8 cellular contexts compared by ENCODE assay signal in genomic region chr3:40452876-40453730, GRCh38. TPM values are rescaled to one million over a fixed set of nuclear protein-coding genes. Genes with fewer than 3 reads are reported as not detected.
DNase-seq lines count a peak whose midpoint lies in the region; ATAC-seq, FAIRE-seq and TF ChIP-seq lines count a peak whose summit lies in the region.

No MANE protein-coding gene starts in this region.

- no peaks in the 10 kb centered on the region for H3K9me3 Mint-ChIP-seq in chondrocyte (ENCODE audit: low read depth)

- peak overlapping the region; percentile 99 for H2AFZ ChIP-seq in keratinocyte (ENCODE audit: control insufficient read depth, low read length)

- H3K27ac ChIP-seq in keratinocyte (ENCODE audit: control insufficient read depth, insufficient read depth, low read length), result peak overlapping the region; percentile 91

- peaks cover 5% of the 10 kb centered on the region for H3K36me3 Mint-ChIP-seq in chondrocyte (ENCODE audit: low read depth)

- H3K36me3 ChIP-seq in keratinocyte (ENCODE audit: control insufficient read depth in 2 of 2, extremely low read depth in 1 of 2, insufficient read depth in 2 of 2, low read length in 2 of 2), result peaks cover under 1 to 3% of the 10 kb centered on the region in 2 experiments

- DNase-seq in Ammon's horn (ENCODE audit: low spot score) (peak; percentile 99), NCI-H460 (ENCODE audit: extremely low read depth, low read depth) (peak; percentile 95), chondrocyte (ENCODE audit: low spot score) (peak; percentile 99), keratinocyte (ENCODE audit: low read depth, low spot score) (peak; percentile 95)
- DNase-seq in activated CD4-positive, alpha-beta T cell treated with anti-CD3 and anti-CD28 coated beads for 1 hour, result peak; percentile 91
- peak; percentile 90 to 94 (median 92) for DNase-seq in stimulated activated CD4-positive, alpha-beta T cell treated with anti-CD3 and anti-CD28 coated beads, Interleukin-12 subunit alpha, Interleukin-12 subunit beta, amount 100 ng/mL, for 48 hours (ENCODE audit: low read depth in 2 of 3, low spot score in 1 of 3)

- dilution Hi-C loops in keratinocyte (cut with MboI; ENCODE audit: extremely low pct_ligation_motif_present, low sequenced_read_pairs), result no loop called here

- H3K27me3 ChIP-seq in keratinocyte (ENCODE audit: control insufficient read depth, extremely low read depth, insufficient read depth, low read length), result no peaks in the 10 kb centered on the region

- peak; percentile 86 for FAIRE-seq in keratinocyte (lab: Jason Lieb, UNC)

- ATAC-seq in HG03432 (IDR thresholded peaks at IDR 0.05; ENCODE audit: unreplicated experiment), result peak; percentile 95

- peaks cover 36% of the 10 kb centered on the region for H3K4me1 Mint-ChIP-seq in chondrocyte (ENCODE audit: low read depth)

- peaks cover 10% of the 10 kb centered on the region for H3K79me2 ChIP-seq in keratinocyte (ENCODE audit: control insufficient read depth, insufficient read depth, low read length)

- no peaks in the 10 kb centered on the region for H4K20me1 ChIP-seq in keratinocyte (ENCODE audit: control insufficient read depth, extremely low read depth, insufficient read depth, low read length)

- peaks cover 19% of the 10 kb centered on the region for H3K4me1 ChIP-seq in keratinocyte (ENCODE audit: control insufficient read depth, extremely low read depth, insufficient read depth, low read length)

- H3K9me3 ChIP-seq in keratinocyte (ENCODE audit: control insufficient read depth, low read depth, low read length), result no peaks in the 10 kb centered on the region

- TF ChIP-seq CTCF in chondrocyte (IDR thresholded peaks at IDR 0.05) (peak; percentile 10), keratinocyte (optimal IDR thresholded peaks at IDR 0.05 in 1 of 3, IDR thresholded peaks at IDR 0.05 in 1 of 3, conservative IDR thresholded peaks at IDR 0.05 in 1 of 3; ENCODE audit: extremely low read depth in 1 of 3, insufficient read depth in 2 of 3, low read length in 3 of 3) (peak in 1 of 3 experiments; percentile 27)

- H3K4me3 ChIP-seq in keratinocyte (ENCODE audit: control insufficient read depth in 2 of 3, extremely low read depth in 1 of 3, insufficient read depth in 2 of 3, low read depth in 1 of 3, low read length in 3 of 3), result peak overlapping the region; percentile 74 to 87 (median 80)

- peak overlapping the region; percentile 99 for H3K27ac Mint-ChIP-seq in chondrocyte (ENCODE audit: unreplicated experiment)

- H3K4me2 ChIP-seq in keratinocyte (ENCODE audit: control insufficient read depth, extremely low read depth, insufficient read depth, low read depth, low read length), result peak overlapping the region; percentile 96

- H3K9ac ChIP-seq in keratinocyte (ENCODE audit: control insufficient read depth, extremely low read depth, insufficient read depth, low read length), result peak overlapping the region; percentile 93

- H3K4me3 Mint-ChIP-seq in chondrocyte (ENCODE audit: unreplicated experiment), result peak overlapping the region; percentile 97

- H3K27me3 Mint-ChIP-seq in chondrocyte (ENCODE audit: low read depth), result no peaks in the 10 kb centered on the region

- no peaks in the 10 kb centered on the region for H3K9me1 ChIP-seq in keratinocyte (ENCODE audit: control insufficient read depth, extremely low read depth, insufficient read depth, low read length)

- peak; percentile 81 for TF ChIP-seq POLR2A in GM19193 (IDR thresholded peaks at IDR 0.05; ENCODE audit: extremely low read depth, insufficient read depth, insufficient read length)

RNA-seq across cellular contexts. Expression of gene RPL14, which starts 4.0 kb away (rescaled TPM):
- total RNA-seq in NCI-H460 (2014; rRNA removed; shearing (Covaris generic)), result 1,156 and 1,178 TPM in 2 replicates
- 444 and 619 TPM in 2 replicates for polyA plus RNA-seq in NCI-H460 (2014; cell fraction: nucleus; rRNA removed)
- total RNA-seq in chondrocyte, result 1,107 to 1,188 TPM (median 1,159 TPM) in 3 replicates
- polyA plus RNA-seq in keratinocyte, result 473 to 787 TPM (median 585 TPM) in 3 replicates
- polyA plus RNA-seq in keratinocyte (2011; ENCODE audit: low read depth), result 2,042 TPM
- 510 and 664 TPM in 2 replicates for polyA plus RNA-seq in keratinocyte (2011; cell fraction: cytosol; rRNA removed)
- polyA plus RNA-seq in keratinocyte (2011; cell fraction: nucleus; rRNA removed), result 120 and 162 TPM in 2 replicates
- 1,249 and 1,671 TPM in 2 replicates for polyA plus RNA-seq in keratinocyte (2012; ENCODE audit: low replicate concordance)
- 273 to 445 TPM (median 282 TPM) in 3 replicates for polyA minus RNA-seq in keratinocyte
- 409 TPM for polyA minus RNA-seq in keratinocyte (2011; cell fraction: cytosol; rRNA and poly(A)+ RNA removed)
- 58.1 and 117 TPM in 2 replicates for polyA minus RNA-seq in keratinocyte (2011; cell fraction: nucleus; rRNA and poly(A)+ RNA removed)

RNA-seq across cellular contexts. Expression of gene ZNF619, which starts 23.8 kb away (rescaled TPM):
- total RNA-seq in NCI-H460 (2014; rRNA removed; shearing (Covaris generic)), result 4.2 and 5.2 TPM in 2 replicates
- polyA plus RNA-seq in NCI-H460 (2014; cell fraction: nucleus; rRNA removed), result 2.2 and 2.6 TPM in 2 replicates
- total RNA-seq in chondrocyte, result 3.3 to 5.5 TPM (median 3.7 TPM) in 3 replicates
- 2.3 to 3.4 TPM (median 3.1 TPM) in 3 replicates for polyA plus RNA-seq in keratinocyte
- 0.82 TPM for polyA plus RNA-seq in keratinocyte (2011; ENCODE audit: low read depth)
- polyA plus RNA-seq in keratinocyte (2011; cell fraction: cytosol; rRNA removed), result 1.5 and 2.2 TPM in 2 replicates
- 4.3 and 4.4 TPM in 2 replicates for polyA plus RNA-seq in keratinocyte (2011; cell fraction: nucleus; rRNA removed)
- 1.8 and 2.7 TPM in 2 replicates for polyA plus RNA-seq in keratinocyte (2012; ENCODE audit: low replicate concordance)
- polyA minus RNA-seq in keratinocyte, result 3.1 to 7.5 TPM (median 5.4 TPM) in 3 replicates
- 4.6 TPM for polyA minus RNA-seq in keratinocyte (2011; cell fraction: cytosol; rRNA and poly(A)+ RNA removed)
- 3.5 and 9.1 TPM in 2 replicates for polyA minus RNA-seq in keratinocyte (2011; cell fraction: nucleus; rRNA and poly(A)+ RNA removed)

RNA-seq across cellular contexts. Expression of gene ZNF620, which starts 52.7 kb away (rescaled TPM):
- 2.2 and 5.1 TPM in 2 replicates for total RNA-seq in NCI-H460 (2014; rRNA removed; shearing (Covaris generic))
- 3.3 and 4.7 TPM in 2 replicates for polyA plus RNA-seq in NCI-H460 (2014; cell fraction: nucleus; rRNA removed)
- 1.1 to 2.3 TPM (median 2.0 TPM) in 3 replicates for total RNA-seq in chondrocyte
- polyA plus RNA-seq in keratinocyte, result 0.33 to 0.35 TPM (median 0.35 TPM) in 3 replicates
- 0.26 TPM for polyA plus RNA-seq in keratinocyte (2011; ENCODE audit: low read depth)
- 0.16 and 0.34 TPM in 2 replicates for polyA plus RNA-seq in keratinocyte (2011; cell fraction: cytosol; rRNA removed)
- polyA plus RNA-seq in keratinocyte (2011; cell fraction: nucleus; rRNA removed), result 0.45 and 0.59 TPM in 2 replicates
- 0.30 and 0.58 TPM in 2 replicates for polyA plus RNA-seq in keratinocyte (2012; ENCODE audit: low replicate concordance)
- 0.19 to 0.30 TPM in 2 of 3 replicates, not detected in the other for polyA minus RNA-seq in keratinocyte
- polyA minus RNA-seq in keratinocyte (2011; cell fraction: cytosol; rRNA and poly(A)+ RNA removed), result not detected
- 0.21 and 0.39 TPM in 2 replicates for polyA minus RNA-seq in keratinocyte (2011; cell fraction: nucleus; rRNA and poly(A)+ RNA removed)

Comparison
In these comparisons a context has a peak if more than half of its experiments do, and no peak if none do; other contexts are left out.
1. Peak in every context shown above with its lines: DNase-seq, ATAC-seq, H3K4me3 ChIP-seq and H3K27ac ChIP-seq.